7 cellular contexts compared by ENCODE assay signal in the genomic region with DNA sequence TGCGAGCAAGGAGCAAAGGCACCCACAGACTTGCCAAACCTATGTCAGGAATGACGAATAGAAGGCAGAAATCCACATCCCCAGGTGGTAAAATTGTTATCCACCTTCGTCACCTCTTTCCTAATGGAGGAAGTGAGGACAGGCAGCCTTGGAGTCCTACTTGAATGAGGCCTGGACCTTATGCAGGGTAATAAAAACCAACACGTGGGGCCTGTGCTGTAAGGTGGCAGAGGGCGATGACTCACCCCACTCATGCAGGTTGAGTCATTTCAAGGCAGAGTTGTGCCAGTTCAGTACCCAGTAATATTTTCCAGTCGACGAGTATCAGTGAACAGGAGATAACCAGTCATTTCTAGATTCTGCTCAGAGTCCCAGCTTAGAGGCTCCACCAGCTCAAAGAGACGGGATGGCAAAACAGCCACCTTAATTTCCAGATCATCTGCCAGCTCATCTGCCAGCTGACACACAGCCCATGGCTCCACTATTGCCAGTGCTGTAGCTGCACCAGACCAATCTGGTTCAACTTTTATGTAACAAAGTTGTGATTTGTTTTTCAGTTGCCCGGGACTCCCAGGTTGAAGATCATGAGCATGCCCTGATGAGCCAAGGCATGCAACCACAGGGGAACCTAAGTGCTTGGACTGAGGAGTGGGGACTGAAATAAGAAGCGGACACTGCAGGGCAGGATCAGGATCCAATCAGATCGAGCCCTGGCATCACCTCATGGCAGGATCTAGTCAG.
DNase-seq lines count a peak whose midpoint lies in the region; ATAC-seq, FAIRE-seq and TF ChIP-seq lines count a peak whose summit lies in the region.

No MANE protein-coding gene starts in this region.

- no peak overlapping the region for H3K27ac ChIP-seq in H1 (ENCODE audit: low read depth, low read length)

- H3K27me3 ChIP-seq in H1 (replicated peaks in 1 of 4; ENCODE audit: control insufficient read depth in 3 of 4, extremely low read depth in 1 of 4, insufficient read depth in 3 of 4, low read length in 3 of 4) = no peaks in the 10 kb centered on the region

- H2AK5ac ChIP-seq in H1 (ENCODE audit: low read depth, low read length) = no peak overlapping the region

- TF ChIP-seq RAD21 in H1 (IDR thresholded peaks at IDR 0.05 in 1 of 2, conservative IDR thresholded peaks at IDR 0.05 in 1 of 2; ENCODE audit: low read depth in 2 of 2, low read length in 2 of 2) = no peak

- TF ChIP-seq CTCF in H1 (IDR thresholded peaks at IDR 0.05; ENCODE audit: control extremely low read depth in 1 of 3, insufficient read depth in 1 of 3, low read depth in 1 of 3, low read length in 3 of 3) (no peak), GM13976 (IDR thresholded peaks at IDR 0.05; ENCODE audit: borderline replicate concordance, control extremely low read depth, extremely low read depth, insufficient read depth, missing control alignments) (no peak)

- H3K79me2 ChIP-seq in H1 (ENCODE audit: control insufficient read depth in 1 of 2, insufficient read depth in 2 of 2, low read length in 2 of 2) = no peaks in the 10 kb centered on the region

- H4K20me1 ChIP-seq in H1 (replicated peaks in 1 of 2; ENCODE audit: control insufficient read depth in 1 of 2, insufficient read depth in 2 of 2, low read length in 2 of 2) = no peaks in the 10 kb centered on the region

- no peak overlapping the region for H2BK20ac ChIP-seq in H1 (ENCODE audit: low read length)

- H3K4me2 ChIP-seq in H1 (ENCODE audit: insufficient read depth in 1 of 2, low read depth in 2 of 2, low read length in 2 of 2) = no peak overlapping the region

- WGBS in H1 (ENCODE audit: extremely low coverage in 1 of 2, insufficient coverage in 1 of 2, insufficient read length in 1 of 2, insufficient replicate concordance in 2 of 2, low coverage in 1 of 2, low lambda C conversion rate in 2 of 2, missing lambda C conversion rate in 1 of 2), 2 experiments = 82% methylated on average over 11 of the region's 11 CpGs; no CpG with 5 or more reads in 1 of the 2 experiments

- POLR2A ChIA-PET in H1 (lab: Charles Lee; ENCODE audit: partially characterized antibody) = no interaction called here

- no peaks in the 10 kb centered on the region; a peak in 1 of 7 replicates for H3K4me1 ChIP-seq in H1 (replicated peaks in 1 of 4; ENCODE audit: control insufficient read depth in 3 of 4, insufficient read depth in 4 of 4, low read length in 3 of 4)

- DNase-seq in activated CD4-positive, alpha-beta T cell treated with anti-CD3 and anti-CD28 coated beads, Interleukin-2, amount 50 U/mL, for 1 hour = peak; percentile 61
- no peak for DNase-seq in H1 (ENCODE audit: low read depth in 1 of 2, low spot score in 2 of 2)
- no peak for DNase-seq in sciatic nerve (ENCODE audit: low spot score)
- DNase-seq in RPMI8226 = no peak
- DNase-seq in GM13976 (ENCODE audit: low spot score) = no peak

- H3K9ac ChIP-seq in H1 (replicated peaks in 1 of 4; ENCODE audit: extremely low read depth in 1 of 4, low read depth in 3 of 4, low read length in 3 of 4) = no peak overlapping the region

- H3K79me1 ChIP-seq in H1 (ENCODE audit: low read depth, low read length) = no peaks in the 10 kb centered on the region

- ATAC-seq in GM18909 (IDR thresholded peaks at IDR 0.05; ENCODE audit: poor library complexity, unreplicated experiment) = peak; percentile 82
- peak; percentile 71 for ATAC-seq in HG03457 (IDR thresholded peaks at IDR 0.05; ENCODE audit: unreplicated experiment)
- peak; percentile 35 for ATAC-seq in sciatic nerve

- H3K18ac ChIP-seq in H1 (ENCODE audit: extremely low read depth, low read length) = no peak overlapping the region

- H3K56ac ChIP-seq in H1 (replicated peaks; ENCODE audit: insufficient read length, low read depth, low read length) = no peak overlapping the region

- CTCF ChIA-PET in H1 (lab: Charles Lee; ENCODE audit: partially characterized antibody) = interaction anchor here (0.7 to 2.8 kb wide), 5 partner anchors 9 to 125 kb away, joined by 3 to 13 read pairs (median 4); no protein-coding TSS in a partner anchor

- H3K36me3 ChIP-seq in H1 (ENCODE audit: control insufficient read depth in 2 of 4, insufficient read depth in 4 of 4, low read length in 3 of 4) = no peaks in the 10 kb centered on the region

- no peak overlapping the region for H3K4ac ChIP-seq in H1 (replicated peaks; ENCODE audit: insufficient read length, low read depth, low read length)

- intact Hi-C loops in sciatic nerve (cut with DNase I) = no loop called here

- no peak overlapping the region for H2BK5ac ChIP-seq in H1 (ENCODE audit: low read depth, low read length)

- no peak overlapping the region for H2AFZ ChIP-seq in H1 (ENCODE audit: low read length)

- no peak overlapping the region for H3K14ac ChIP-seq in H1 (ENCODE audit: insufficient read length)

- H4K5ac ChIP-seq in H1 (ENCODE audit: insufficient read length, low read depth, low read length) = no peak overlapping the region

- no peak overlapping the region for H3K23ac ChIP-seq in H1 (ENCODE audit: insufficient read length)

- no peak overlapping the region for H3K4me3 ChIP-seq in H1 (ENCODE audit: extremely low read depth in 1 of 4, insufficient read depth in 2 of 4, low read depth in 3 of 4, low read length in 4 of 4)

- H3K23me2 ChIP-seq in H1 (ENCODE audit: low read depth, low read length) = no peaks in the 10 kb centered on the region

- H4K91ac ChIP-seq in H1 (replicated peaks; ENCODE audit: insufficient read length, low read length) = no peak overlapping the region

- no peaks in the 10 kb centered on the region for H3K9me3 ChIP-seq in H1 (ENCODE audit: insufficient read depth in 2 of 2, low read depth in 1 of 2, low read length in 1 of 2)

- no peak for FAIRE-seq in H1 (lab: Jason Lieb, UNC)

- no peak overlapping the region for H2BK15ac ChIP-seq in H1 (ENCODE audit: low read length)

- TF ChIP-seq EP300 in H1 (IDR thresholded peaks at IDR 0.05; ENCODE audit: borderline replicate concordance in 1 of 2, low read depth in 2 of 2, low read length in 2 of 2) = no peak

- in situ Hi-C loops in GM13976 (cut with MboI; ENCODE audit: low sequenced_read_pairs, unreplicated experiment) = no loop called here

- H2BK12ac ChIP-seq in H1 (ENCODE audit: low read depth, low read length) = no peak overlapping the region

- no peak for TF ChIP-seq POLR2A in H1 (IDR thresholded peaks at IDR 0.05; ENCODE audit: control extremely low read depth in 1 of 2, low read depth in 2 of 2, low read length in 2 of 2)

- no peak overlapping the region; the same call in 1 of the 2 replicates for H4K8ac ChIP-seq in H1 (ENCODE audit: extremely low read depth, insufficient read depth, low read length)

- no peak overlapping the region for H2BK120ac ChIP-seq in H1 (replicated peaks; ENCODE audit: low read depth, low read length)

TF ChIP-seq in H1, 55 proteins besides CTCF, POLR2A, EP300 and RAD21:
- no peak for TF ChIP-seq GABPA (IDR thresholded peaks at IDR 0.05; ENCODE audit: borderline replicate concordance, insufficient read depth, low read length)
- TF ChIP-seq, protein P1, sequence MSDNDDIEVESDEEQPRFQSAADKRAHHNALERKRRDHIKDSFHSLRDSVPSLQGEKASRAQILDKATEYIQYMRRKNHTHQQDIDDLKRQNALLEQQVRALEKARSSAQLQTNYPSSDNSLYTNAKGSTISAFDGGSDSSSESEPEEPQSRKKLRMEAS (IDR thresholded peaks at IDR 0.05) = 0 out of 2 replicates have a peak, but pooled peaks have one; percentile 15
